In the genomic region with DNA sequence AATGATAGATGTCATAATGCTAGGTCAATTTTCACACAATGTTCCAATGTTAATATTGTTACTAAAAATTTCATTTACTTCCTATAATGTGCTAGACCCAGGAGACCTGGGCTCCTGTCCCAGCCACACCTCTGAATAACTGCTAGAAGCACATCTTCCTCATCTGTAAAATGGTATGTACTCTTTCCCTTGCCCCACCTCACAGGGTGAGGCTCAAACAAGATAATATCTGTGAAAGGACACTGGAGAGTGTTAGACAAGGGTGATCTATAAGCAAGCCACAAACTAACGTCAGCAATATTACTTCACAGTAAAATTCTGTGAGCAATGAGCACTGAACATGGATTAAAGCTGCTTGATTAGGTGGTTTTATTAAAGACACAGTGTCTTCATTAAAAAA, we compare ENCODE assay signal across 22 cellular contexts.
"Had no signal": no experiment of that assay in that cellular context is flagged by ENCODE, and none has a peak within 500 bp of the region (broad histone marks: within the 10 kb centered on the region; RNA-seq: fewer than 3 reads in every experiment).

No MANE protein-coding gene starts in this region.

- FAIRE-seq: frontal cortex had no signal

- H3K36me3 Mint-ChIP-seq: activated naive CD8-positive, alpha-beta T cell treated with anti-CD3 and anti-CD28 coated beads for 36 hours; naive B cell; T-cell had no signal

- DNase-seq: activated CD4-positive, alpha-beta T cell treated with anti-CD3 and anti-CD28 coated beads for 1 hour; activated CD8-positive, alpha-beta memory T cell treated with anti-CD3 and anti-CD28 coated beads for 24 hours; activated CD8-positive, alpha-beta memory T cell treated with anti-CD3 and anti-CD28 coated beads, Interleukin-2, amount 50 U/mL, for 48 hours; activated naive CD4-positive, alpha-beta T cell treated with Interleukin-2 at 50 U/mL for 16 hours; activated naive CD8-positive, alpha-beta T cell treated with anti-CD3 and anti-CD28 coated beads for 36 hours; activated T-cell treated with anti-CD3 and anti-CD28 coated beads, Interleukin-2, amount 50 U/mL, for 4 hours; cerebellar nuclear complex; glutamatergic neuron; kidney glomerular epithelial cell; left ventricle myocardium inferior; naive B cell; sigmoid colon; stimulated activated CD4-positive, alpha-beta T cell treated with anti-CD3 and anti-CD28 coated beads, Interleukin-2, amount 100 ng/mL, for 48 hours; stimulated activated CD8-positive, alpha-beta memory T cell treated with anti-CD3 and anti-CD28 coated beads, Interleukin-4, amount 100 ng/mL, for 48 hours; stimulated activated naive CD4-positive, alpha-beta T cell; T-cell; upper lobe of right lung; WERI-Rb-1 had no signal

- H3K4me3 ChIP-seq: hepatocyte, left ventricle myocardium inferior, sigmoid colon, thoracic aorta, upper lobe of right lung had no signal

- H3K9me3 Mint-ChIP-seq: activated naive CD8-positive, alpha-beta T cell treated with anti-CD3 and anti-CD28 coated beads for 36 hours; activated T-cell treated with anti-CD3 and anti-CD28 coated beads, Interleukin-2, amount 50 U/mL, for 4 hours; naive B cell; T-cell; T-helper 2 cell treated with Interferon-gamma antibody and Interleukin-4, amounts not matched to agents 5 μg/mL and 100 μg/mL, for 36 hours had no signal

- H3K27ac ChIP-seq: hepatocyte, left ventricle myocardium inferior, sigmoid colon, thoracic aorta, upper lobe of right lung, WERI-Rb-1 had no signal

- H3K27ac Mint-ChIP-seq: activated naive CD8-positive, alpha-beta T cell treated with anti-CD3 and anti-CD28 coated beads for 36 hours; T-cell; T-helper 2 cell treated with Interferon-gamma antibody and Interleukin-4, amounts not matched to agents 5 μg/mL and 100 μg/mL, for 36 hours had no signal

- H2AFZ ChIP-seq: hepatocyte had no signal

- H3K4me2 ChIP-seq: hepatocyte had no signal

- H3K4me3 Mint-ChIP-seq: activated naive CD8-positive, alpha-beta T cell treated with anti-CD3 and anti-CD28 coated beads for 36 hours; activated T-cell treated with anti-CD3 and anti-CD28 coated beads, Interleukin-2, amount 50 U/mL, for 4 hours; naive B cell; T-cell; T-helper 2 cell treated with Interferon-gamma antibody and Interleukin-4, amounts not matched to agents 5 μg/mL and 100 μg/mL, for 36 hours had no signal

- H3K4me1 Mint-ChIP-seq: activated naive CD8-positive, alpha-beta T cell treated with anti-CD3 and anti-CD28 coated beads for 36 hours; naive B cell; T-cell had no signal

- H3K79me2 ChIP-seq: hepatocyte had no signal

- H3K9me3 ChIP-seq: left ventricle myocardium inferior, sigmoid colon, thoracic aorta, upper lobe of right lung had no signal

- H3K27me3 ChIP-seq: hepatocyte, sigmoid colon, upper lobe of right lung had no signal

- H3K36me3 ChIP-seq: sigmoid colon, thoracic aorta, upper lobe of right lung, WERI-Rb-1 had no signal

- ATAC-seq: activated T-cell treated with anti-CD3 and anti-CD28 coated beads, Interleukin-2, amount 50 U/mL, for 4 hours; T-cell; upper lobe of right lung had no signal
